ENCODE assay signal across 1 cellular context in genomic region chr10:15791816-15792524, GRCh38.
TF ChIP-seq lines count a peak whose summit lies in the region.

No MANE protein-coding gene starts in this region.

TF ChIP-seq in GM23338, 12 proteins besides CTCF, POLR2A, EP300 and RAD21 (continued from another document):
- TF ChIP-seq ETS1 (IDR thresholded peaks at IDR 0.05) (no peak), ZNF462 (CRISPR knock-in tag; IDR thresholded peaks at IDR 0.05) (no peak), CREB1 (CRISPR knock-in tag; IDR thresholded peaks at IDR 0.05; ENCODE audit: low read depth) (no peak), REST (IDR thresholded peaks at IDR 0.05; ENCODE audit: unreplicated experiment) (no peak), EZH2phosphoT487 (IDR thresholded peaks at IDR 0.05; ENCODE audit: unreplicated experiment) (no peak), EZH2 (IDR thresholded peaks at IDR 0.05; ENCODE audit: low read depth, unreplicated experiment) (no peak)
